ENCODE assay signal across 15 cellular contexts in genomic region chr1:110348771-110349170, GRCh38. TPM values are rescaled to one million over a fixed set of nuclear protein-coding genes. Genes with fewer than 3 reads are reported as not detected.
DNase-seq lines count a peak whose midpoint lies in the region; ATAC-seq and TF ChIP-seq lines count a peak whose summit lies in the region.
"Had no signal": no experiment of that assay in that cellular context is flagged by ENCODE, and none has a peak within 500 bp of the region (broad histone marks: within the 10 kb centered on the region; RNA-seq: fewer than 3 reads in every experiment).

No MANE protein-coding gene starts in this region.

- peak overlapping the region; percentile 4 for H3K27ac Mint-ChIP-seq in activated CD4-positive, alpha-beta T cell treated with anti-CD3 and anti-CD28 coated beads for 36 hours

- ATAC-seq in activated CD4-positive, alpha-beta T cell treated with anti-CD3 and anti-CD28 coated beads for 36 hours = peak; percentile 6
- ATAC-seq in heart left ventricle = no peak
- no peak for ATAC-seq in HG03139 (IDR thresholded peaks at IDR 0.05; ENCODE audit: unreplicated experiment)
- ATAC-seq: HCT116, mucosa of descending colon, upper lobe of right lung had no signal

- H3K9me2 ChIP-seq in PC-9 (ENCODE audit: insufficient read depth) = no peaks in the 10 kb centered on the region

- H3F3A ChIP-seq in PC-9 (ENCODE audit: insufficient read depth, low read depth) = peaks cover 18% of the 10 kb centered on the region; the same call in 1 of the 2 replicates

- H3K4me3 ChIP-seq in PC-9 = no peak overlapping the region
- no peak overlapping the region for H3K4me3 ChIP-seq in osteoblast (ENCODE audit: insufficient read depth, low read length)
- H3K4me3 ChIP-seq in heart left ventricle = no peak overlapping the region
- H3K4me3 ChIP-seq: mucosa of descending colon, upper lobe of right lung had no signal

- no peaks in the 10 kb centered on the region for H3K9me3 ChIP-seq in PC-9 (ENCODE audit: insufficient read depth, low read depth)
- H3K9me3 ChIP-seq in osteoblast (ENCODE audit: low read depth, low read length) = no peaks in the 10 kb centered on the region
- no peaks in the 10 kb centered on the region for H3K9me3 ChIP-seq in heart left ventricle
- H3K9me3 ChIP-seq: mucosa of descending colon, upper lobe of right lung had no signal

- DNase-seq in activated CD4-positive, alpha-beta T cell treated with anti-CD3 and anti-CD28 coated beads for 36 hours = no peak
- DNase-seq in activated CD4-positive, alpha-beta T cell treated with anti-CD3 and anti-CD28 coated beads, Interleukin-2, amount 50 U/mL, for 1 hour = no peak
- DNase-seq in PC-9 (no peak), dedifferentiated amniotic fluid mesenchymal stem cell (ENCODE audit: extremely low spot score) (peak; percentile 43), osteoblast (ENCODE audit: insufficient read length, low spot score, missing footprints) (no peak), heart left ventricle (no peak), MV-4-11 (lab: John Stamatoyannopoulos, UW) (no peak)
- DNase-seq: activated CD4-positive, alpha-beta T cell treated with anti-CD3 and anti-CD28 coated beads, Interleukin-2, amount 50 U/mL, for 4 hours; DMS 273 treated with DMSO at 0.1 percent for 48 hours; mucosa of descending colon; NCI-H187 treated with DMSO at 0.1 percent for 48 hours; NK-92 treated with Interleukin-12 subunit alpha and Interleukin-12 subunit beta, amount 100 ng/mL, for 24 hours; upper lobe of right lung had no signal

- H3K4me1 Mint-ChIP-seq in activated CD4-positive, alpha-beta T cell treated with anti-CD3 and anti-CD28 coated beads for 36 hours = peaks cover 76% of the 10 kb centered on the region

- H2AFZ ChIP-seq in PC-9 (no peak overlapping the region), osteoblast (ENCODE audit: low read length) (no peak overlapping the region)

- POLR2A ChIA-PET in activated CD4-positive, alpha-beta T cell treated with anti-CD3 and anti-CD28 coated beads for 36 hours (lab: Charles Lee) = interaction anchor here (0.8 to 4.2 kb wide), 2 partner anchors 10 to 286 kb away, joined by 4 to 26 read pairs; partner anchors contain the start of gene RBM15
- POLR2A ChIA-PET in PC-9 (lab: Charles Lee; ENCODE audit: unreplicated experiment) = interaction anchor here (0.5 to 0.6 kb wide), 3 partner anchors 9 to 59 kb away, joined by 3 read pairs; partner anchors contain the start of gene LAMTOR5

- no peaks in the 10 kb centered on the region for H3K9me3 Mint-ChIP-seq in activated CD4-positive, alpha-beta T cell treated with anti-CD3 and anti-CD28 coated beads for 36 hours (ENCODE audit: low read depth)

- peak overlapping the region; percentile 0; the same call in 1 of the 2 replicates for H3K27ac ChIP-seq in PC-9
- peak overlapping the region; percentile 60 for H3K27ac ChIP-seq in osteoblast (ENCODE audit: low read depth, low read length)
- H3K27ac ChIP-seq in heart left ventricle = no peak overlapping the region
- H3K27ac ChIP-seq: upper lobe of right lung had no signal

- H3K4me1 ChIP-seq in PC-9 (replicated peaks; ENCODE audit: insufficient read depth) (peaks cover 81% of the 10 kb centered on the region), osteoblast (ENCODE audit: insufficient read depth, low read length) (peaks cover 20% of the 10 kb centered on the region), heart left ventricle (peaks cover 6 to 83% (median 68%) of the 10 kb centered on the region in 12 donors)

- TF ChIP-seq CTCF in PC-9 (conservative IDR thresholded peaks at IDR 0.05) (no peak), osteoblast (IDR thresholded peaks at IDR 0.05; ENCODE audit: extremely low read depth, low read depth, low read length) (no peak), heart left ventricle (IDR thresholded peaks at IDR 0.05) (no peak)

- peaks cover 72% of the 10 kb centered on the region for H4K20me1 ChIP-seq in PC-9 (ENCODE audit: insufficient read depth)
- peaks cover 2% of the 10 kb centered on the region for H4K20me1 ChIP-seq in osteoblast (ENCODE audit: insufficient read depth, low read length)

- H3K36me3 Mint-ChIP-seq in activated CD4-positive, alpha-beta T cell treated with anti-CD3 and anti-CD28 coated beads for 36 hours (ENCODE audit: low read depth) = peaks cover 57% of the 10 kb centered on the region

- H3K79me2 ChIP-seq in PC-9 (ENCODE audit: low read depth) (peaks cover 100% of the 10 kb centered on the region), osteoblast (ENCODE audit: insufficient read depth, low read length) (peaks cover 96% of the 10 kb centered on the region)

- intact Hi-C loops in activated CD4-positive, alpha-beta T cell treated with anti-CD3 and anti-CD28 coated beads for 36 hours (cut with DNase I, micrococcal nuclease) = no loop called here
- intact Hi-C loops in PC-9 (cut with micrococcal nuclease; ENCODE audit: unreplicated experiment) (no loop called here), heart left ventricle (cut with DNase I) (loop anchor here in 1 of 10 donors (5.0 kb wide), 1 partner anchor 39 kb away; no protein-coding TSS in a partner anchor)

- no peaks in the 10 kb centered on the region for H3K27me3 Mint-ChIP-seq in activated CD4-positive, alpha-beta T cell treated with anti-CD3 and anti-CD28 coated beads for 36 hours

- H3K36me3 ChIP-seq in PC-9 (ENCODE audit: low read depth) (peaks cover 73% of the 10 kb centered on the region), osteoblast (ENCODE audit: insufficient read depth, low read length) (peaks cover 20% of the 10 kb centered on the region), heart left ventricle (peaks cover 0 to 59% (median 41%) of the 10 kb centered on the region in 9 donors)

- peak overlapping the region; percentile 21 for H3K4me3 Mint-ChIP-seq in activated CD4-positive, alpha-beta T cell treated with anti-CD3 and anti-CD28 coated beads for 36 hours

- CTCF ChIA-PET in activated CD4-positive, alpha-beta T cell treated with anti-CD3 and anti-CD28 coated beads for 36 hours (lab: Charles Lee) = interaction anchor here (0.5 to 3.2 kb wide), 8 partner anchors 10 to 559 kb away, joined by 3 to 18 read pairs (median 4); partner anchors contain the start of gene RBM15
- CTCF ChIA-PET in PC-9 (lab: Charles Lee) = interaction anchor here (0.5 kb wide), 1 partner anchor 15 kb away, joined by 4 read pairs; no protein-coding TSS in a partner anchor

- H3K4me2 ChIP-seq in PC-9 (peak overlapping the region; percentile 41), osteoblast (ENCODE audit: insufficient read depth, low read length) (peak overlapping the region; percentile 32)

- TF ChIP-seq POLR2A in heart left ventricle (IDR thresholded peaks at IDR 0.05) = no peak

- BruUV-seq in PC-9 (replicated peaks; lab: Mats Ljungman, UMichigan) = no TSS peak

- no peaks in the 10 kb centered on the region for H3K27me3 ChIP-seq in PC-9 (ENCODE audit: insufficient read depth, low read depth)
- H3K27me3 ChIP-seq in osteoblast (ENCODE audit: insufficient read depth, low read length) = no peaks in the 10 kb centered on the region
- H3K27me3 ChIP-seq in heart left ventricle = no peaks in the 10 kb centered on the region
- H3K27me3 ChIP-seq: upper lobe of right lung had no signal

RNA-seq across cellular contexts. Expression of gene RBM15, which starts 9.6 kb away (rescaled TPM):
- 10 to 100 TPM; 60.7 to 63.2 TPM for total RNA-seq in activated CD4-positive, alpha-beta T cell treated with anti-CD3 and anti-CD28 coated beads for 36 hours
- total RNA-seq in PC-9 (2021) = 42.7 and 43.1 TPM in 2 replicates
- 30.6 and 38.0 TPM in 2 replicates for total RNA-seq in osteoblast
- total RNA-seq in heart left ventricle = 10 to 100 TPM; 14.1 to 24.4 (median 19.2) TPM
- polyA plus RNA-seq in heart left ventricle = 1 to 10 TPM; 4.6 to 5.1 TPM

RNA-seq across cellular contexts. Expression of gene SLC16A4, which starts 42.1 kb away (rescaled TPM):
- under 1 TPM; 0.14 to 0.44 TPM for total RNA-seq in activated CD4-positive, alpha-beta T cell treated with anti-CD3 and anti-CD28 coated beads for 36 hours
- total RNA-seq in PC-9 (2021) (24.6 and 32.7 TPM in 2 replicates), osteoblast (76.0 and 90.2 TPM in 2 replicates), heart left ventricle (1 to 10 TPM; 1.6 to 4.8 (median 2.3) TPM)
- polyA plus RNA-seq in heart left ventricle = 1 to 10 TPM in 1 of 2 donors, under 1 TPM in 1; 1.00 to 1.9 TPM

RNA-seq across cellular contexts. Expression of gene LAMTOR5, which starts 58.7 kb away (rescaled TPM):
- 100 to 1,000 TPM; 141 to 155 TPM for total RNA-seq in activated CD4-positive, alpha-beta T cell treated with anti-CD3 and anti-CD28 coated beads for 36 hours
- total RNA-seq in PC-9 (2021) (140 and 160 TPM in 2 replicates), osteoblast (38.4 and 41.3 TPM in 2 replicates), heart left ventricle (100 to 1,000 TPM; 130 to 267 (median 221) TPM)
- polyA plus RNA-seq in heart left ventricle = 100 to 1,000 TPM; 510 to 549 TPM

Comparison
In these comparisons a context has a peak if more than half of its experiments do, and no peak if none do; other contexts are left out.
1. H3K27ac ChIP-seq: peak in PC-9 (single experiment) and osteoblast (single experiment); none in heart left ventricle (0 of 12).